9 cellular contexts compared by ENCODE assay signal in the genomic region with DNA sequence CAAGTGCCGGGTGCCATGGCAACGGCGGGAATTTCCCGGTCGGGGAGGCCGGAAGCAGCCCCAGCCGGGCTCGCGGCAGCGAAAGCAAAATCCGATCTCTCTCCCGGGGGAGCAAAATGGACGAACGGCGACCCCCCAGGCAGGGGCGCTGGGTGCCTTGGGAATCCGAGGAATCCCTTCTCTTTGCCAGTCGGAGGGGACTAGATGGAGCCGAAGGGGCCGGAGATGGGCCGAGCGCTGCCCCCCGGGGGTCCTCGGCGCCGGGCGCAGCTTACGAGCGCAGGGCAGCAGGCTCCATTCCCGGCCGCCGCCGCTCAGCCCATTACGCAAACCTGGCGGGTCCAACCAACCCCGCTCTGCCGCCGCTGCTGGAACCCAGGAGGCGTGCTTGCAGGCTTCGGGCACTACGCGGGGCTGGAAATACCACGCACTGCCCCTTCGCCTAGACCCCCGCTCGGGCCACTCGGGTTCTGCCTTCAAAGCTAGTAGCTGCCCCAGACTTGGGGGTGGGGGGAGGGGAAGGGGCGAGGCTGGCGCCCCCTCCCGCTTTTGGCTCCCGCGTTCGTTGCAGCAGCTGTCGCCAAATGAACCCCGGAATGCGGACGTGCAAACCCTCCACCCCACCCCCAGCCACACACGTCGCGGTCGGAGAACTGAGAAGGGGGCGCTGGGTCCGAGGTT. TPM values are rescaled to one million over a fixed set of nuclear protein-coding genes. Genes with fewer than 3 reads are reported as not detected.
A peak's percentile ranks its signal among the peaks of the same experiment; 100 is the strongest.
DNase-seq lines count a peak whose midpoint lies in the region; ATAC-seq and TF ChIP-seq lines count a peak whose summit lies in the region.
"Not testable (repeated sequence)": the region's sequence is repeated elsewhere in the genome, so short reads cannot be mapped to it uniquely, and the experiment has no call there.
"Had no signal": no experiment of that assay in that cellular context is flagged by ENCODE, and none has a peak within 500 bp of the region (broad histone marks: within the 10 kb centered on the region; RNA-seq: fewer than 3 reads in every experiment).

No MANE protein-coding gene starts in this region.

- H3K4me3 Mint-ChIP-seq in activated CD4-positive, alpha-beta memory T cell treated with anti-CD3 and anti-CD28 coated beads, Interleukin-2, amount 10 ng/mL, durations not matched to agents 7 days and 5 days, result peak overlapping the region; percentile 73

- H3K9ac ChIP-seq in NT2/D1 (ENCODE audit: insufficient read length, low read depth); muscle layer of colon (ENCODE audit: low read length): not testable (repeated sequence)

- peak overlapping the region; percentile 43 for H3K4me3 ChIP-seq in NT2/D1 (ENCODE audit: insufficient read length, low read depth)
- H3K4me3 ChIP-seq in body of pancreas, result peak overlapping the region; percentile 49 to 96
- peak overlapping the region; percentile 54 to 55 for H3K4me3 ChIP-seq in muscle layer of colon (ENCODE audit: low read depth in 1 of 2, low read length in 2 of 2)

- not testable (repeated sequence) for DNase-seq in NT2/D1 (ENCODE audit: low read depth, low spot score)
- peak; percentile 52 for DNase-seq in activated CD4-positive, alpha-beta memory T cell treated with anti-CD3 and anti-CD28 coated beads, Interleukin-2, amount 10 ng/mL, durations not matched to agents 7 days and 5 days
- DNase-seq in body of pancreas, result peak; percentile 43 to 61 (median 50)
- DNase-seq in head of caudate nucleus, result peak in 32 of 42 donors; percentile 4 to 49 (median 26)
- DNase-seq in stimulated activated CD4-positive, alpha-beta T cell treated with anti-CD3 and anti-CD28 coated beads, Interleukin-1b, Interleukin-23, amount 100 ng/mL, for 48 hours, result peak; percentile 40

- not testable (repeated sequence) for H3K9me3 ChIP-seq in NT2/D1 (ENCODE audit: insufficient read depth, low read length); body of pancreas; muscle layer of colon (ENCODE audit: low read length)

- not testable (repeated sequence) for H3K9me3 Mint-ChIP-seq in activated CD4-positive, alpha-beta memory T cell treated with anti-CD3 and anti-CD28 coated beads, Interleukin-2, amount 10 ng/mL, durations not matched to agents 7 days and 5 days

- H3K27me3 ChIP-seq in NT2/D1 (ENCODE audit: insufficient read depth, insufficient read length); body of pancreas; muscle layer of colon (ENCODE audit: control insufficient read depth in 1 of 2, insufficient read depth in 2 of 2, low read length in 2 of 2): not testable (repeated sequence)

- intact Hi-C loops in body of pancreas (cut with DNase I); head of caudate nucleus (cut with DNase I): not testable (repeated sequence)

- POLR2A ChIA-PET in activated CD4-positive, alpha-beta memory T cell treated with anti-CD3 and anti-CD28 coated beads, Interleukin-2, amount 10 ng/mL, durations not matched to agents 7 days and 5 days (lab: Charles Lee), result interaction anchor here (0.6 to 1.1 kb wide), 3 partner anchors 57 to 86 kb away, joined by 3 to 5 read pairs (median 5); no protein-coding TSS in a partner anchor

- not testable (repeated sequence) for H3K27me3 Mint-ChIP-seq in activated CD4-positive, alpha-beta memory T cell treated with anti-CD3 and anti-CD28 coated beads, Interleukin-2, amount 10 ng/mL, durations not matched to agents 7 days and 5 days

- CTCF ChIA-PET in activated CD4-positive, alpha-beta memory T cell treated with anti-CD3 and anti-CD28 coated beads, Interleukin-2, amount 10 ng/mL, durations not matched to agents 7 days and 5 days (lab: Charles Lee), result not testable (repeated sequence)

- TF ChIP-seq CTCF in body of pancreas (IDR thresholded peaks at IDR 0.05), result not testable (repeated sequence)

- H3K36me3 ChIP-seq in NT2/D1 (ENCODE audit: insufficient read depth, insufficient read length, low read length); body of pancreas (replicated peaks in 1 of 2; ENCODE audit: insufficient read depth in 1 of 2, low read depth in 2 of 2); muscle layer of colon (ENCODE audit: insufficient read depth, low read length): not testable (repeated sequence)

- not testable (repeated sequence) for H3K36me3 Mint-ChIP-seq in activated CD4-positive, alpha-beta memory T cell treated with anti-CD3 and anti-CD28 coated beads, Interleukin-2, amount 10 ng/mL, durations not matched to agents 7 days and 5 days (ENCODE audit: low read depth)

- peak overlapping the region; percentile 73 for H3K27ac Mint-ChIP-seq in activated CD4-positive, alpha-beta memory T cell treated with anti-CD3 and anti-CD28 coated beads, Interleukin-2, amount 10 ng/mL, durations not matched to agents 7 days and 5 days

- not testable (repeated sequence) for H3K4me1 ChIP-seq in NT2/D1 (ENCODE audit: insufficient read depth, insufficient read length); body of pancreas; muscle layer of colon (ENCODE audit: insufficient read depth, low read length)

- not testable (repeated sequence) for ATAC-seq in GM18505 (IDR thresholded peaks at IDR 0.05; ENCODE audit: unreplicated experiment); body of pancreas

- peak overlapping the region; percentile 85 to 89 (median 88) for H3K27ac ChIP-seq in body of pancreas
- H3K27ac ChIP-seq in muscle layer of colon (ENCODE audit: low read depth, low read length), result not testable (repeated sequence)

- not testable (repeated sequence) for H3K4me1 Mint-ChIP-seq in activated CD4-positive, alpha-beta memory T cell treated with anti-CD3 and anti-CD28 coated beads, Interleukin-2, amount 10 ng/mL, durations not matched to agents 7 days and 5 days

- TF ChIP-seq POLR2A in GM18505 (IDR thresholded peaks at IDR 0.05; ENCODE audit: borderline replicate concordance, extremely low read depth, insufficient read depth, insufficient read length) (peak; percentile 20), body of pancreas (IDR thresholded peaks at IDR 0.05) (peak in 1 of 3 donors; percentile 17)

- WGBS in body of pancreas, 2 donors, result 0% methylated on average over 17 of the region's 63 CpGs; no CpG with 5 or more reads in 1 of the 2 donors

RNA-seq across cellular contexts. Expression of gene PPIAL4G, which starts 24.1 kb away (rescaled TPM):
- under 1 TPM; 0.45 to 0.86 TPM for total RNA-seq in activated CD4-positive, alpha-beta memory T cell treated with anti-CD3 and anti-CD28 coated beads, Interleukin-2, amount 10 ng/mL, durations not matched to agents 7 days and 5 days
- not detected for total RNA-seq in body of pancreas
- total RNA-seq: H4, renal cortical epithelial cell had no signal
